20 cellular contexts compared by ENCODE assay signal in the genomic region with DNA sequence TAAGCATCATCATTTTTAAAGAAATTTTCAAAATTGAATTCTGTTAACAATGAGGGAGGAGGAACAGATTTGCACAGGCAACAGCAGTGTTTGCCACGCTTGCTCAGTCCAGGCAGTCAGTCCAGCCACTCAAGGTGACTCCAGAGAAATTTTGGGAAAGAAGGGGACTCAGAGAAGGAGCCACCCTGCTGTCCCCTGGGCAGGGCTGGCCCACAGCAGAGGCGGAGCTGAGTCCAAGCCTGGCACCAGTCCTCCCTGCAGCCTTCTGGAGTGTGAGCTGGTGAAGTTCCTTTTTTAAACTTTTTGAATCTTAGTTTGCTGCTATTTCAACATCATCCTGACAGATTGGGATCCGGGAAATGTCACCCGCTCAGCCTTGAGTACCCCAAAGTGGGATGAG. TPM values are rescaled to one million over a fixed set of nuclear protein-coding genes. Genes with fewer than 3 reads are reported as not detected.
"Had no signal": no experiment of that assay in that cellular context is flagged by ENCODE, and none has a peak within 500 bp of the region (broad histone marks: within the 10 kb centered on the region; RNA-seq: fewer than 3 reads in every experiment).

No MANE protein-coding gene starts in this region.

- H3K4me3 Mint-ChIP-seq: activated CD4-positive, alpha-beta memory T cell treated with anti-CD3 and anti-CD28 coated beads for 36 hours; activated CD4-positive, alpha-beta T cell treated with anti-CD3 and anti-CD28 coated beads for 36 hours; activated CD8-positive, alpha-beta memory T cell treated with anti-CD3 and anti-CD28 coated beads, Interleukin-2, amount 10 ng/mL, durations not matched to agents 7 days and 5 days; activated naive CD4-positive, alpha-beta T cell treated with anti-CD3 and anti-CD28 coated beads, Interleukin-2, amount 10 ng/mL, durations not matched to agents 7 days and 5 days; neural progenitor cell; stimulated activated effector memory CD8-positive, alpha-beta T cell treated with anti-CD3 and anti-CD28 coated beads, Interleukin-12 subunit alpha, Interleukin-12 subunit beta, amount 100 ng/mL, for 72 hours; T-helper 17 cell had no signal

- H3K27ac ChIP-seq: brain microvascular endothelial cell, epithelial cell of prostate, gastrocnemius medialis, neural progenitor cell, parathyroid adenoma, transverse colon had no signal

- H3K9me3 Mint-ChIP-seq: activated CD4-positive, alpha-beta memory T cell treated with anti-CD3 and anti-CD28 coated beads for 36 hours; activated naive CD4-positive, alpha-beta T cell treated with anti-CD3 and anti-CD28 coated beads, Interleukin-2, amount 10 ng/mL, durations not matched to agents 7 days and 5 days; neural progenitor cell; stimulated activated effector memory CD8-positive, alpha-beta T cell treated with anti-CD3 and anti-CD28 coated beads, Interleukin-12 subunit alpha, Interleukin-12 subunit beta, amount 100 ng/mL, for 72 hours had no signal

- H3K27me3 ChIP-seq: brain microvascular endothelial cell, gastrocnemius medialis, heart left ventricle, neural progenitor cell, transverse colon had no signal

- H3K36me3 ChIP-seq: brain microvascular endothelial cell, gastrocnemius medialis, heart left ventricle, neural progenitor cell, transverse colon had no signal

- H3K4me3 ChIP-seq: gastrocnemius medialis, heart left ventricle, neural progenitor cell, transverse colon had no signal

- DNase-seq: activated CD4-positive, alpha-beta memory T cell treated with anti-CD3 and anti-CD28 coated beads for 36 hours; activated CD4-positive, alpha-beta T cell treated with anti-CD3 and anti-CD28 coated beads for 36 hours; activated CD8-positive, alpha-beta memory T cell treated with anti-CD3 and anti-CD28 coated beads, Interleukin-2, amount 10 ng/mL, durations not matched to agents 7 days and 5 days; activated naive CD4-positive, alpha-beta T cell treated with anti-CD3 and anti-CD28 coated beads, Interleukin-2, amount 10 ng/mL, durations not matched to agents 7 days and 5 days; activated T-cell treated with anti-CD3 and anti-CD28 coated beads, Interleukin-2, amount 50 U/mL, for 1 hour; amygdala; brain microvascular endothelial cell; gastrocnemius medialis; mammary epithelial cell; stimulated activated CD4-positive, alpha-beta T cell treated with anti-CD3 and anti-CD28 coated beads, Interleukin-12 subunit alpha, Interleukin-12 subunit beta, amount 100 ng/mL, for 4 hours; stimulated activated CD4-positive, alpha-beta T cell treated with anti-CD3 and anti-CD28 coated beads, Interleukin-2, amount 100 ng/mL, for 24 hours; T-helper 17 cell; transverse colon had no signal

- H3K9me3 ChIP-seq: gastrocnemius medialis, heart left ventricle, transverse colon had no signal

- H3K36me3 Mint-ChIP-seq: activated CD4-positive, alpha-beta memory T cell treated with anti-CD3 and anti-CD28 coated beads for 36 hours; activated CD8-positive, alpha-beta memory T cell treated with anti-CD3 and anti-CD28 coated beads, Interleukin-2, amount 10 ng/mL, durations not matched to agents 7 days and 5 days; activated naive CD4-positive, alpha-beta T cell treated with anti-CD3 and anti-CD28 coated beads, Interleukin-2, amount 10 ng/mL, durations not matched to agents 7 days and 5 days; neural progenitor cell; stimulated activated effector memory CD8-positive, alpha-beta T cell treated with anti-CD3 and anti-CD28 coated beads, Interleukin-12 subunit alpha, Interleukin-12 subunit beta, amount 100 ng/mL, for 72 hours had no signal

- H3K27ac Mint-ChIP-seq: activated CD4-positive, alpha-beta memory T cell treated with anti-CD3 and anti-CD28 coated beads for 36 hours; activated CD4-positive, alpha-beta T cell treated with anti-CD3 and anti-CD28 coated beads for 36 hours; activated CD8-positive, alpha-beta memory T cell treated with anti-CD3 and anti-CD28 coated beads, Interleukin-2, amount 10 ng/mL, durations not matched to agents 7 days and 5 days; activated naive CD4-positive, alpha-beta T cell treated with anti-CD3 and anti-CD28 coated beads, Interleukin-2, amount 10 ng/mL, durations not matched to agents 7 days and 5 days; neural progenitor cell; stimulated activated effector memory CD8-positive, alpha-beta T cell treated with anti-CD3 and anti-CD28 coated beads, Interleukin-12 subunit alpha, Interleukin-12 subunit beta, amount 100 ng/mL, for 72 hours had no signal

- H3K4me1 Mint-ChIP-seq: activated CD8-positive, alpha-beta memory T cell treated with anti-CD3 and anti-CD28 coated beads, Interleukin-2, amount 10 ng/mL, durations not matched to agents 7 days and 5 days; activated naive CD4-positive, alpha-beta T cell treated with anti-CD3 and anti-CD28 coated beads, Interleukin-2, amount 10 ng/mL, durations not matched to agents 7 days and 5 days; stimulated activated effector memory CD8-positive, alpha-beta T cell treated with anti-CD3 and anti-CD28 coated beads, Interleukin-12 subunit alpha, Interleukin-12 subunit beta, amount 100 ng/mL, for 72 hours had no signal

- H3K27me3 Mint-ChIP-seq: activated CD4-positive, alpha-beta memory T cell treated with anti-CD3 and anti-CD28 coated beads for 36 hours; activated CD4-positive, alpha-beta T cell treated with anti-CD3 and anti-CD28 coated beads for 36 hours; T-helper 17 cell had no signal

- H3K4me1 ChIP-seq: neural progenitor cell had no signal

RNA-seq across cellular contexts. Expression of gene SLC47A2, which starts 14.4 kb away (rescaled TPM):
- total RNA-seq: activated CD4-positive, alpha-beta memory T cell treated with anti-CD3 and anti-CD28 coated beads for 36 hours; activated CD4-positive, alpha-beta T cell treated with anti-CD3 and anti-CD28 coated beads for 36 hours; activated CD8-positive, alpha-beta memory T cell treated with anti-CD3 and anti-CD28 coated beads, Interleukin-2, amount 10 ng/mL, durations not matched to agents 7 days and 5 days; chondrocyte; dermis microvascular lymphatic vessel endothelial cell; T-helper 17 cell had no signal

RNA-seq across cellular contexts. Expression of gene ALDH3A1, which starts 17.3 kb away (rescaled TPM):
- total RNA-seq: activated CD4-positive, alpha-beta T cell treated with anti-CD3 and anti-CD28 coated beads for 36 hours; chondrocyte; T-helper 17 cell had no signal
